In genomic region chr5:79235578-79236363, GRCh38 we compare ENCODE assay signal across 8 cellular contexts. TPM values are rescaled to one million over a fixed set of nuclear protein-coding genes. Genes with fewer than 3 reads are reported as not detected.
DNase-seq lines count a peak whose midpoint lies in the region; ATAC-seq, FAIRE-seq and TF ChIP-seq lines count a peak whose summit lies in the region.

Gene JMY, plus strand, starts transcription at chr5:79236131. Its CDS starts 520 bp downstream, at chr5:79236651.

- POLR2A ChIA-PET in T-cell (lab: Charles Lee): interaction anchor here (0.6 to 1.3 kb wide), 6 partner anchors 18 to 1605 kb away, joined by 3 to 9 read pairs (median 4); no protein-coding TSS in a partner anchor

- H3K27me3 ChIP-seq in right atrium auricular region: no peaks in the 10 kb centered on the region

- ATAC-seq in HG02610 (IDR thresholded peaks at IDR 0.05; ENCODE audit: unreplicated experiment) (peak; percentile 70), T-cell (replicated peaks in 1 of 4) (peak; percentile 88 to 91 (median 89))

- H3K9me3 ChIP-seq in right atrium auricular region: no peaks in the 10 kb centered on the region

- TF ChIP-seq CTCF in GM12864 (IDR thresholded peaks at IDR 0.05; ENCODE audit: low read depth, low read length, missing control alignments) (no peak), right atrium auricular region (IDR thresholded peaks at IDR 0.05) (no peak)

- H3K4me3 Mint-ChIP-seq in T-cell: peak within 1 kb of the TSS; percentile 91 to 96 (median 96)

- CTCF ChIA-PET in T-cell (lab: Charles Lee): interaction anchor here in 1 of 2 donors (0.8 to 0.9 kb wide), 2 partner anchors 19 to 1563 kb away, joined by 3 to 4 read pairs; no protein-coding TSS in a partner anchor

- no peaks in the 10 kb centered on the region for H3K9me3 Mint-ChIP-seq in T-cell

- H3K27ac ChIP-seq in angular gyrus (ENCODE audit: low read depth, low read length) (peak within 1 kb of the TSS; percentile 64), right atrium auricular region (peak within 1 kb of the TSS; percentile 94 to 95)

- H3K4me3 ChIP-seq in GM12864 (ENCODE audit: low read depth, low read length) (peak within 1 kb of the TSS; percentile 91), right atrium auricular region (peak within 1 kb of the TSS; percentile 66 to 70)

- FAIRE-seq in urothelium cell line (lab: Jason Lieb, UNC): peak; percentile 46

- H3K36me3 ChIP-seq in right atrium auricular region: no peaks in the 10 kb centered on the region

- DNase-seq in GM12864 (ENCODE audit: low read depth) (no peak), NCI-H1105 treated with DMSO at 0.1 percent for 48 hours (lab: John Stamatoyannopoulos, UW) (peak; percentile 73), T-cell (peak; percentile 69 to 90 (median 85)), right atrium auricular region (ENCODE audit: low spot score) (peak; percentile 88), putamen (ENCODE audit: low spot score) (peak; percentile 89), urothelium cell line (ENCODE audit: low spot score) (peak; percentile 94)

- peaks cover 26 to 35% (median 27%) of the 10 kb centered on the region in 3 donors for H3K4me1 Mint-ChIP-seq in T-cell

- H3K4me1 ChIP-seq in right atrium auricular region: peaks cover 0 to 22% of the 10 kb centered on the region in 2 donors

- H3K27ac Mint-ChIP-seq in T-cell: peak within 1 kb of the TSS; percentile 90 to 92

- H3K27me3 Mint-ChIP-seq in T-cell: no peaks in the 10 kb centered on the region

- H3K36me3 Mint-ChIP-seq in T-cell: peaks cover 8% of the 10 kb centered on the region

RNA-seq across cellular contexts. Expression of gene JMY, which starts in this region (rescaled TPM):
- total RNA-seq in T-cell (10 to 100 TPM; 18.0 to 45.3 (median 21.1) TPM), right atrium auricular region (10 to 100 TPM; 10.6 to 13.6 TPM)
